In the genomic region with DNA sequence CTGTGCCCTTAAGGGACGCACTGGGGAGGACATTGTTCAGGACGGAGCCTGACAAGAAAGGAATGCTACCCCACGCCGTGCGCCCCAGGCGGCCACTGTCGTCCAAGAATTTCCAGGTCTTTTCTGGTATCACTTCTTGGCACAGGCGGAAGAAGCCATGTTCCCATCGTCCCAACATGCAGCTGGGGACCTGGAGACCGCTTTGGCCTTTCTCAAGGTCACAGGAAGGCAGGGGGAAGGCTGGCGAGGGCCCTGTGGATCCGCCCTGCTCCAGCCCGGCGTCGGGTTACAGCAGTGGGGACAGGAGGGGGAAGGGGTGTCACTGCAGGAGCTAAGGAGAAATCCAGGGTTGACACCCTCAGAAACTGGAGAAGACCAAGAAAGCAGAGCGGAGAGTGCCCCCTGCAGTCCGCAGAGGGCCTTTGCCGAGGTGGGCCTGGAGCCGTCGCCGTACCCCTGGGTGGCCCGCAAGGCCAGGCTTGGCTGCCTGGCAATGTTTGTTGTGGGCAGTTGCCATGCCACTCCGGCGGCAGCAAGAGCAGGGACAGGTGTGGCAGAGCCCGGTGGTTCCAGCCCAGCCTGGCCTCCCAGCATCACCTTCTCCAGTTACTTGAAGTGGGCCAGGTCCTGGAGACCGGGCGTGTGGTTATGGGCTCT, we compare ENCODE assay signal across 8 cellular contexts.
DNase-seq lines count a peak whose midpoint lies in the region; ATAC-seq and TF ChIP-seq lines count a peak whose summit lies in the region.

No MANE protein-coding gene starts in this region.

- TF ChIP-seq POLR2A in vagina (IDR thresholded peaks at IDR 0.05): no peak

- CTCF ChIA-PET in GM10248 (lab: Yijun Ruan, JAX): interaction anchor here (1.3 to 1.4 kb wide), 2 partner anchors 14 to 25 kb away, joined by 4 to 5 read pairs; no protein-coding TSS in a partner anchor

- H3K27me3 Mint-ChIP-seq in endothelial cell (ENCODE audit: unreplicated experiment) (peaks cover 4% of the 10 kb centered on the region), osteocyte (ENCODE audit: unreplicated experiment) (peaks cover 9% of the 10 kb centered on the region)

- H3K36me3 ChIP-seq in vagina: no peaks in the 10 kb centered on the region

- TF ChIP-seq CTCF in GM10248 (IDR thresholded peaks at IDR 0.05; ENCODE audit: control extremely low read depth, extremely low read depth, low read depth, missing control alignments): peak; percentile 34
- peak; percentile 48 for TF ChIP-seq CTCF in endothelial cell (IDR thresholded peaks at IDR 0.05; ENCODE audit: unreplicated experiment)
- peak; percentile 41 for TF ChIP-seq CTCF in osteocyte (IDR thresholded peaks at IDR 0.05)
- no peak for TF ChIP-seq CTCF in vagina (IDR thresholded peaks at IDR 0.05)

- H3K4me3 Mint-ChIP-seq in endothelial cell (ENCODE audit: unreplicated experiment) (no peak overlapping the region), osteocyte (ENCODE audit: unreplicated experiment) (no peak overlapping the region)

- H3K27ac Mint-ChIP-seq in endothelial cell (ENCODE audit: unreplicated experiment) (no peak overlapping the region), osteocyte (ENCODE audit: unreplicated experiment) (no peak overlapping the region)

- H3K27ac ChIP-seq in vagina: no peak overlapping the region

- intact Hi-C loops in vagina (cut with DNase I): no loop called here

- POLR2A ChIA-PET in GM10248 (lab: Yijun Ruan, JAX): no interaction called here

- H3K4me3 ChIP-seq in vagina: no peak overlapping the region

- no peaks in the 10 kb centered on the region for H3K27me3 ChIP-seq in vagina

- no peaks in the 10 kb centered on the region for H3K9me3 ChIP-seq in vagina

- no peaks in the 10 kb centered on the region for H3K9me3 Mint-ChIP-seq in endothelial cell (ENCODE audit: unreplicated experiment)
- peaks cover 5% of the 10 kb centered on the region for H3K9me3 Mint-ChIP-seq in osteocyte (ENCODE audit: unreplicated experiment)

- DNase-seq in GM10248 (ENCODE audit: extremely low spot score): peak; percentile 66
- peak; percentile 79 for DNase-seq in NCI-H2029 treated with DMSO at 0.1 percent for 48 hours (lab: John Stamatoyannopoulos, UW)
- peak; percentile 54 for DNase-seq in endothelial cell (ENCODE audit: low spot score)
- no peak for DNase-seq in osteocyte (ENCODE audit: extremely low spot score, unreplicated experiment)
- DNase-seq in pons (ENCODE audit: low spot score): no peak
- DNase-seq in OCI-M2 (lab: John Stamatoyannopoulos, UW; ENCODE audit: unreplicated experiment): no peak
- no peak for DNase-seq in vagina (ENCODE audit: extremely low spot score in 2 of 2)

- H3K4me1 Mint-ChIP-seq in endothelial cell (ENCODE audit: unreplicated experiment) (no peaks in the 10 kb centered on the region), osteocyte (ENCODE audit: unreplicated experiment) (peaks cover 34% of the 10 kb centered on the region)

- H3K4me1 ChIP-seq in vagina: peaks cover 21% of the 10 kb centered on the region

- no peak for ATAC-seq in HG03342 (IDR thresholded peaks at IDR 0.05; ENCODE audit: unreplicated experiment)

- H3K36me3 Mint-ChIP-seq in endothelial cell (ENCODE audit: low read depth, unreplicated experiment) (no peaks in the 10 kb centered on the region), osteocyte (ENCODE audit: unreplicated experiment) (peaks cover 5% of the 10 kb centered on the region)

Comparison
In these comparisons a context has a peak if more than half of its experiments do, and no peak if none do; other contexts are left out.
1. DNase-seq: peak in GM10248 (single experiment), NCI-H2029 treated with DMSO at 0.1 percent for 48 hours (single experiment) and endothelial cell (single experiment); none in osteocyte (single experiment), pons (single experiment), OCI-M2 (single experiment) and vagina (0 of 2).
2. CTCF ChIP-seq: peak in GM10248 (single experiment), endothelial cell (single experiment) and osteocyte (single experiment); none in vagina (0 of 3).